ENCODE assay signal across 8 cellular contexts in the genomic region with DNA sequence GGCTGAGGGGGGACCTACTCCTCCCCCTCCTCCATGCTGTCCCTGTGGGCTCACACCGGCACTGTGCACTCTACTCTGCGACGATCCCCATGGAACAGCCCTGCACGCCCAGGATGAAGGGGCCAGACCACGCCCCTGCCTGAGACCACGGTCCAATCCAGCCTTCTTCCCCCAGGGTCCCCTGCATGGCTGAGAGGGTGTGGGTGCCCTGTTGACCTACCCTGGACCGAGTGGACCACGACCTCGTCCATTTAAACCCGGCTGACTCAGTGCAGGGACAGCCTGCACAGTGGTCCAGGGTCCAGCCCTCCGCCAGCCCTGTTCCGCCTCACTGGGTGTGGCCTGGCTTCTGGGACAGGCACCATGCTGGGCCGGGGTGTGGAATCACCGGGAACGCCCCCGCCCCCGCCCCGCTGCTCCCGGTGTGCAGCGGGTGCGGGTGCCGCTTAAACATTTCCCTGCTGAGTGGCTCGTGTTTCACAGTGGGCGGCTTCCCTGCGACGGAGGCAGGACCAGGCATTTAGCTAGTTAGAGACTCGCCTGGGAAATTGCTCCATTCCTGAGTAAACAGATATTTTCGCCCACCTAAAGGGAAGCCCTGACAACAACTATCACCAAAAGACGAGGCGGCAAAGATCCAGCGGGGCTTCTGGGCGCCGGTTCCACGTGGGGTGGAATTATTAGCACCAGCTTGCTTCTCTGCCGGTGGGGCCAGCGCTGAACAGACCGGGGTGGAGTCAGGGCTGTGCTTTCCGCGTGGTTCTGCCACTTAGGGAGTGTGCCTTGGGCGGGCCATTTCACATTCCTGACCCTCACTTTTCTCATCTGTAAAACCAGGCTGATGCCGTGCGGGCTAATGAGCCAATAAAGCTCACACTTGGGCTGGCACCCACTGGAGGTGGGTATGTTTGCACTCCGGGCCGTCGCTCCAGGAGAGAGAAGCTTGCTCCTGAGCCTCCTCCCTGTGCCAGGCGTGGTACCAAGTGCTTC. TPM values are rescaled to one million over a fixed set of nuclear protein-coding genes. Genes with fewer than 3 reads are reported as not detected.
DNase-seq lines count a peak whose midpoint lies in the region; ATAC-seq, FAIRE-seq and TF ChIP-seq lines count a peak whose summit lies in the region.

No MANE protein-coding gene starts in this region.

- H3K27me3 Mint-ChIP-seq in CD4-positive, alpha-beta memory T cell: peaks cover 8 to 36% of the 10 kb centered on the region in 2 donors
- H3K27me3 Mint-ChIP-seq in astrocyte (ENCODE audit: low read depth, unreplicated experiment): peaks cover 64% of the 10 kb centered on the region

- CTCF ChIA-PET in CD4-positive, alpha-beta memory T cell (lab: Charles Lee; ENCODE audit: partially characterized antibody): interaction anchor here (0.7 to 1.7 kb wide), 3 partner anchors 8 to 68 kb away, joined by 3 to 4 read pairs (median 3); no protein-coding TSS in a partner anchor
- CTCF ChIA-PET in HepG2 (lab: Yijun Ruan, JAX; ENCODE audit: low intra/inter-chr PET ratio, low total read pairs): no interaction called here

- TF ChIP-seq CTCF in astrocyte (IDR thresholded peaks at IDR 0.05; ENCODE audit: insufficient read depth, low read depth, low read length) (no peak), HepG2 (CRISPR knock-in tag; IDR thresholded peaks at IDR 0.05) (peak; percentile 32)

- ATAC-seq in HepG2: peak; percentile 91
- no peak for ATAC-seq in GM21737 (IDR thresholded peaks at IDR 0.05; ENCODE audit: unreplicated experiment)
- no peak for ATAC-seq in HG02884 (IDR thresholded peaks at IDR 0.05; ENCODE audit: unreplicated experiment)

- H3K36me3 Mint-ChIP-seq in CD4-positive, alpha-beta memory T cell: no peaks in the 10 kb centered on the region
- H3K36me3 Mint-ChIP-seq in astrocyte (ENCODE audit: low read depth, unreplicated experiment): no peaks in the 10 kb centered on the region

- H2AFZ ChIP-seq in astrocyte (ENCODE audit: low read depth, low read length): peak overlapping the region; percentile 59
- no peak overlapping the region for H2AFZ ChIP-seq in HepG2 (ENCODE audit: low read length)

- H3K4me1 ChIP-seq in CD4-positive, alpha-beta memory T cell (ENCODE audit: insufficient read depth, low read length): peaks cover 34% of the 10 kb centered on the region
- H3K4me1 ChIP-seq in astrocyte (ENCODE audit: insufficient read depth, low read length) (peaks cover 11% of the 10 kb centered on the region), HepG2 (ENCODE audit: insufficient read depth, low read length) (peaks cover 37% of the 10 kb centered on the region)

- 5% methylated on average over 12 of the region's 46 CpGs for WGBS in HepG2 (ENCODE audit: low lambda C conversion rate)

- no TSS peak for BruUV-seq in HepG2 (replicated peaks; lab: Mats Ljungman, UMichigan)

- TF ChIP-seq POLR2A in HepG2 (IDR thresholded peaks at IDR 0.05; ENCODE audit: insufficient read depth in 1 of 2, low read depth in 2 of 2, low read length in 2 of 2): peak in 1 of 2 experiments; percentile 62; a peak in 2 of 4 replicates

- POLR2A ChIA-PET in CD4-positive, alpha-beta memory T cell (lab: Charles Lee; ENCODE audit: partially characterized antibody): interaction anchor here (0.7 to 2.1 kb wide), 2 partner anchors 43 to 69 kb away, joined by 3 to 10 read pairs; no protein-coding TSS in a partner anchor
- POLR2A ChIA-PET in HepG2 (lab: Yijun Ruan, JAX): interaction anchor here (0.8 kb wide), 2 partner anchors 56 to 81 kb away, joined by 3 to 5 read pairs; no protein-coding TSS in a partner anchor

- H3K79me2 ChIP-seq in astrocyte (ENCODE audit: insufficient read depth, low read length) (no peaks in the 10 kb centered on the region), HepG2 (ENCODE audit: insufficient read depth, low read length) (no peaks in the 10 kb centered on the region)

- no peak for DNase-seq in CD4-positive, alpha-beta memory T cell
- DNase-seq in HuH-7 (ENCODE audit: low spot score) (peak; percentile 89), astrocyte (ENCODE audit: low read depth) (peak; percentile 27), HepG2 (ENCODE audit: low spot score) (peak; percentile 81), UCSD-AML1 (lab: John Stamatoyannopoulos, UW; ENCODE audit: unreplicated experiment) (no peak), NCI-H1105 (lab: John Stamatoyannopoulos, UW) (no peak)

- peak overlapping the region; percentile 81 for H3K4me2 ChIP-seq in astrocyte (ENCODE audit: low read length)
- peak overlapping the region; percentile 54 for H3K4me2 ChIP-seq in HepG2 (ENCODE audit: low read depth, low read length)

- H3K4me3 Mint-ChIP-seq in CD4-positive, alpha-beta memory T cell: peak overlapping the region in 5 of 8 donors; percentile 27 to 74 (median 69)
- H3K4me3 Mint-ChIP-seq in astrocyte (ENCODE audit: unreplicated experiment): peak overlapping the region; percentile 57

- no peak overlapping the region for H3K9ac ChIP-seq in astrocyte (ENCODE audit: low read length)
- H3K9ac ChIP-seq in HepG2 (ENCODE audit: insufficient read depth, low read depth, low read length): no peak overlapping the region

- H3K9me3 Mint-ChIP-seq in CD4-positive, alpha-beta memory T cell: no peaks in the 10 kb centered on the region
- no peaks in the 10 kb centered on the region for H3K9me3 Mint-ChIP-seq in astrocyte (ENCODE audit: unreplicated experiment)

- FAIRE-seq in astrocyte (lab: Jason Lieb, UNC) (no peak), HepG2 (lab: Jason Lieb, UNC) (peak; percentile 94)

- TF ChIP-seq RAD21 in HepG2 (CRISPR knock-in tag; IDR thresholded peaks at IDR 0.05): peak; percentile 9; the same call in 1 of the 2 replicates

- H3K27ac ChIP-seq in CD4-positive, alpha-beta memory T cell (ENCODE audit: low read depth, low read length): no peak overlapping the region
- H3K27ac ChIP-seq in astrocyte (ENCODE audit: low read depth, low read length) (no peak overlapping the region), HepG2 (ENCODE audit: extremely low read length, insufficient read depth, low read length) (peak overlapping the region; percentile 11)

- H4K20me1 ChIP-seq in astrocyte (ENCODE audit: insufficient read depth, low read length) (no peaks in the 10 kb centered on the region), HepG2 (ENCODE audit: insufficient read depth, low read length) (no peaks in the 10 kb centered on the region)

- H3K4me1 Mint-ChIP-seq in CD4-positive, alpha-beta memory T cell: peaks cover 12 to 43% (median 24%) of the 10 kb centered on the region in 4 donors
- peaks cover 5% of the 10 kb centered on the region for H3K4me1 Mint-ChIP-seq in astrocyte (ENCODE audit: low read depth, unreplicated experiment)

- no peak for TF ChIP-seq EP300 in HepG2 (IDR thresholded peaks at IDR 0.05; ENCODE audit: low read depth in 2 of 2, low read length in 2 of 2)
- TF ChIP-seq EP300 in HepG2 (CRISPR knock-in tag; IDR thresholded peaks at IDR 0.05; ENCODE audit: borderline replicate concordance): no peak

- H3K36me3 ChIP-seq in CD4-positive, alpha-beta memory T cell (ENCODE audit: insufficient read depth, low read length): no peaks in the 10 kb centered on the region
- H3K36me3 ChIP-seq in astrocyte (ENCODE audit: insufficient read depth, low read length) (no peaks in the 10 kb centered on the region), HepG2 (replicated peaks in 1 of 2; ENCODE audit: control insufficient read depth in 1 of 2, insufficient read depth in 2 of 2, low read length in 2 of 2) (peaks cover 0 to 7% of the 10 kb centered on the region in 2 experiments; a peak in 1 of 5 replicates)

- H3K4me3 ChIP-seq in CD4-positive, alpha-beta memory T cell (ENCODE audit: low read length in 2 of 2): no peak overlapping the region
- H3K4me3 ChIP-seq in astrocyte (ENCODE audit: insufficient read depth, low read depth, low read length) (peak overlapping the region; percentile 35), HepG2 (replicated peaks in 1 of 3; ENCODE audit: insufficient read depth in 1 of 3, low read depth in 2 of 3, low read length in 3 of 3) (peak overlapping the region; percentile 16 to 49 (median 16); a peak in 3 of 6 replicates)

- H3K27me3 ChIP-seq in CD4-positive, alpha-beta memory T cell (ENCODE audit: insufficient read depth, low read length): peaks cover 6% of the 10 kb centered on the region
- peaks cover 15% of the 10 kb centered on the region for H3K27me3 ChIP-seq in astrocyte (ENCODE audit: insufficient read depth, low read length)
- 0 out of 5 replicates have a peak, but pooled peaks cover 1 to 5% of the 10 kb centered on the region in 2 experiments for H3K27me3 ChIP-seq in HepG2 (ENCODE audit: control insufficient read depth in 1 of 2, insufficient read depth in 2 of 2, low read length in 2 of 2)

- in situ Hi-C loops in HepG2 (cut with HindIII; ENCODE audit: extremely low pct_ligation_motif_present, low pct_unique_long_range_greater_than_20kb): no loop called here

- intact Hi-C loops in CD4-positive, alpha-beta memory T cell (cut with micrococcal nuclease): no loop called here
- intact Hi-C loops in HepG2 (cut with micrococcal nuclease; ENCODE audit: unreplicated experiment): loop anchor here (2.0 kb wide), 1 partner anchor 56 kb away; no protein-coding TSS in a partner anchor

- H3K27ac Mint-ChIP-seq in CD4-positive, alpha-beta memory T cell: peak overlapping the region in 2 of 7 donors; percentile 15 to 77
- H3K27ac Mint-ChIP-seq in astrocyte (ENCODE audit: unreplicated experiment): no peak overlapping the region

- no peaks in the 10 kb centered on the region for H3K9me3 ChIP-seq in CD4-positive, alpha-beta memory T cell (ENCODE audit: control insufficient read depth in 1 of 2, low read length in 2 of 2)
- H3K9me3 ChIP-seq in astrocyte (ENCODE audit: insufficient read depth, low read depth, low read length): no peaks in the 10 kb centered on the region
- no peaks in the 10 kb centered on the region for H3K9me3 ChIP-seq in HepG2 (ENCODE audit: low read length)

RNA-seq across cellular contexts. Expression of a gene that starts 22.6 kb away (rescaled TPM):
- total RNA-seq in CD4-positive, alpha-beta memory T cell: under 1 TPM; 0.08 to 0.09 TPM
- under 1 TPM in 1 of 2 donors, not detected in 1; 0.18 TPM for polyA plus RNA-seq in CD4-positive, alpha-beta memory T cell
- total RNA-seq in astrocyte: not detected in 2 replicates
- not detected in 2 replicates for total RNA-seq in HepG2 (2016; rRNA removed; fragmentation: Illumina TruSeq; extraction: Trizol)
- total RNA-seq in HepG2 (2016; cell fraction: cytosol; rRNA removed; fragmentation: Illumina TruSeq; extraction: Trizol; ENCODE audit: low read depth): not detected in 2 replicates
- not detected in 2 replicates for total RNA-seq in HepG2 (2016; cell fraction: insoluble cytoplasmic fraction; rRNA removed; fragmentation: Illumina TruSeq; extraction: Trizol)
- not detected in 2 replicates for total RNA-seq in HepG2 (2016; cell fraction: membrane; rRNA removed; fragmentation: Illumina TruSeq; extraction: Trizol)
- not detected in 2 replicates for total RNA-seq in HepG2 (2016; cell fraction: nucleus; rRNA removed; fragmentation: Illumina TruSeq; extraction: Trizol)
- polyA plus RNA-seq in HepG2 (2011; rRNA removed): not detected in 2 replicates
- not detected in 2 replicates for polyA plus RNA-seq in HepG2 (2011; cell fraction: cytosol; rRNA removed)
- polyA plus RNA-seq in HepG2 (2011; cell fraction: nucleus; rRNA removed): not detected in 2 replicates
- polyA plus RNA-seq in HepG2 (2012): 1.5 and 1.6 TPM in 2 replicates
- not detected in 2 replicates for polyA plus RNA-seq in HepG2 (2016; cell fraction: cytosol; fragmentation: Illumina TruSeq; extraction: Trizol; ENCODE audit: low read depth)
- not detected in 2 replicates for polyA plus RNA-seq in HepG2 (2016; cell fraction: insoluble cytoplasmic fraction; fragmentation: Illumina TruSeq; extraction: Trizol; ENCODE audit: low read depth)
- not detected in 2 replicates for polyA plus RNA-seq in HepG2 (2016; cell fraction: membrane; fragmentation: Illumina TruSeq; extraction: Trizol; ENCODE audit: low read depth)
- polyA plus RNA-seq in HepG2 (2016; cell fraction: nucleus; fragmentation: Illumina TruSeq; extraction: Trizol; ENCODE audit: insufficient read depth, low read depth): not detected in 2 replicates
- not detected in 2 replicates for polyA minus RNA-seq in HepG2 (2011; rRNA and poly(A)+ RNA removed; ENCODE audit: low replicate concordance)
- polyA minus RNA-seq in HepG2 (2011; cell fraction: cytosol; rRNA and poly(A)+ RNA removed): not detected in 2 replicates
- not detected in 2 replicates for polyA minus RNA-seq in HepG2 (2011; cell fraction: nucleus; rRNA and poly(A)+ RNA removed)

RNA-seq across cellular contexts. Expression of a gene that starts 49.5 kb away (rescaled TPM):
- not detected for total RNA-seq in CD4-positive, alpha-beta memory T cell
- polyA plus RNA-seq in CD4-positive, alpha-beta memory T cell: not detected
- total RNA-seq in astrocyte: not detected in 2 replicates
- not detected in 2 replicates for total RNA-seq in HepG2 (2016; rRNA removed; fragmentation: Illumina TruSeq; extraction: Trizol)
- total RNA-seq in HepG2 (2016; cell fraction: cytosol; rRNA removed; fragmentation: Illumina TruSeq; extraction: Trizol; ENCODE audit: low read depth): not detected in 2 replicates
- not detected in 2 replicates for total RNA-seq in HepG2 (2016; cell fraction: insoluble cytoplasmic fraction; rRNA removed; fragmentation: Illumina TruSeq; extraction: Trizol)
- not detected in 2 replicates for total RNA-seq in HepG2 (2016; cell fraction: membrane; rRNA removed; fragmentation: Illumina TruSeq; extraction: Trizol)
- not detected in 2 replicates for total RNA-seq in HepG2 (2016; cell fraction: nucleus; rRNA removed; fragmentation: Illumina TruSeq; extraction: Trizol)
- polyA plus RNA-seq in HepG2 (2011; rRNA removed): not detected in 2 replicates
- polyA plus RNA-seq in HepG2 (2011; cell fraction: cytosol; rRNA removed): not detected in 2 replicates
- not detected in 2 replicates for polyA plus RNA-seq in HepG2 (2011; cell fraction: nucleus; rRNA removed)
- polyA plus RNA-seq in HepG2 (2012): not detected in 2 replicates
- polyA plus RNA-seq in HepG2 (2016; cell fraction: cytosol; fragmentation: Illumina TruSeq; extraction: Trizol; ENCODE audit: low read depth): not detected in 2 replicates
- not detected in 2 replicates for polyA plus RNA-seq in HepG2 (2016; cell fraction: insoluble cytoplasmic fraction; fragmentation: Illumina TruSeq; extraction: Trizol; ENCODE audit: low read depth)
- not detected in 2 replicates for polyA plus RNA-seq in HepG2 (2016; cell fraction: membrane; fragmentation: Illumina TruSeq; extraction: Trizol; ENCODE audit: low read depth)
- polyA plus RNA-seq in HepG2 (2016; cell fraction: nucleus; fragmentation: Illumina TruSeq; extraction: Trizol; ENCODE audit: insufficient read depth, low read depth): not detected in 2 replicates
- not detected in 2 replicates for polyA minus RNA-seq in HepG2 (2011; rRNA and poly(A)+ RNA removed; ENCODE audit: low replicate concordance)
- polyA minus RNA-seq in HepG2 (2011; cell fraction: cytosol; rRNA and poly(A)+ RNA removed): not detected in 2 replicates
- polyA minus RNA-seq in HepG2 (2011; cell fraction: nucleus; rRNA and poly(A)+ RNA removed): not detected in 2 replicates

Comparison
In these comparisons a context has a peak if more than half of its experiments do, and no peak if none do; other contexts are left out.
1. DNase-seq: peak in HuH-7 (single experiment), astrocyte (single experiment) and HepG2 (single experiment); none in CD4-positive, alpha-beta memory T cell (0 of 5), UCSD-AML1 (single experiment) and NCI-H1105 (single experiment).
2. H3K4me3 ChIP-seq: peak in astrocyte (single experiment) and HepG2 (3 of 3); none in CD4-positive, alpha-beta memory T cell (0 of 2).